Comparison of ENCODE assay signal across 4 cellular contexts in the genomic region with DNA sequence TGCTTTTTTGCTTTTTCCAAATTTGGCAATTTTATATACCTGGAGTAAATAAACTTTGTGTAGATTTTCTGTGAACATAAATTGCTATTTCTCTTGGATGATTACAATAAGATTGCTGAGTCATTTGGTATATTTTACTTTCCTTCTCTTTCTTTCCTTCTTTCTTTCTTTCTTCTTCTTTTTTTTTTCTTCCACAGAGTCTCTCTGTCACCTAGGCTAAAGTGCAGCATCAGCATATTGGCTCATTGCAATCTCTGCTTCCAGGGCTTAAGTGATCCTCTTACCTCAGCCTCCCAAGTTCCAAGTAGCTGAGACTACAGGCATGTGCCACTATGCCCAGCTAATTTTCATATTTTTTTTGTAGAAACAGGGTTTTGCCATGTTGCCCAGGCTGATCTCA.
TF ChIP-seq lines count a peak whose summit lies in the region.

No MANE protein-coding gene starts in this region.

TF ChIP-seq in A549, 52 proteins besides CTCF, POLR2A, EP300 and RAD21:
- TF ChIP-seq MAFK (IDR thresholded peaks at IDR 0.05; ENCODE audit: partially characterized antibody) = peak; percentile 79
TF ChIP-seq in A549: peak in this region for 1; not testable (repeated sequence) for 51.

TF ChIP-seq in IMR-90, 13 proteins besides CTCF, POLR2A, EP300 and RAD21:
- TF ChIP-seq MAFK (IDR thresholded peaks at IDR 0.05; ENCODE audit: low read depth, low read length) = peak; percentile 78

TF ChIP-seq in K562, 482 proteins besides CTCF, POLR2A, EP300 and RAD21:
- TF ChIP-seq MAFK (IDR thresholded peaks at IDR 0.05; ENCODE audit: low read length) (peak; percentile 30; the same call in 1 of the 2 replicates), MAFG (tag; conservative IDR thresholded peaks at IDR 0.05) (peak; percentile 51), NFE2L1 (tag; IDR thresholded peaks at IDR 0.05; ENCODE audit: borderline replicate concordance, low read depth) (peak; percentile 13; the same call in 1 of the 2 replicates), ZNF316 (IDR thresholded peaks at IDR 0.05) (peak; percentile 49; the same call in 1 of the 2 replicates), MAFF (IDR thresholded peaks at IDR 0.05; ENCODE audit: low read length) (peak; percentile 34; the same call in 1 of the 2 replicates)

TF ChIP-seq in HepG2, 621 proteins besides CTCF, POLR2A, EP300 and RAD21:
- TF ChIP-seq MAFF (IDR thresholded peaks at IDR 0.05; ENCODE audit: low read depth, low read length) = peak; percentile 62
- peak; percentile 47 to 82 for TF ChIP-seq MAFK (conservative IDR thresholded peaks at IDR 0.05 in 1 of 2, IDR thresholded peaks at IDR 0.05 in 1 of 2; ENCODE audit: low read length in 2 of 2)
TF ChIP-seq in HepG2: peak in this region for 2; not testable (repeated sequence) for 619.
